8 cellular contexts compared by ENCODE assay signal in the genomic region with DNA sequence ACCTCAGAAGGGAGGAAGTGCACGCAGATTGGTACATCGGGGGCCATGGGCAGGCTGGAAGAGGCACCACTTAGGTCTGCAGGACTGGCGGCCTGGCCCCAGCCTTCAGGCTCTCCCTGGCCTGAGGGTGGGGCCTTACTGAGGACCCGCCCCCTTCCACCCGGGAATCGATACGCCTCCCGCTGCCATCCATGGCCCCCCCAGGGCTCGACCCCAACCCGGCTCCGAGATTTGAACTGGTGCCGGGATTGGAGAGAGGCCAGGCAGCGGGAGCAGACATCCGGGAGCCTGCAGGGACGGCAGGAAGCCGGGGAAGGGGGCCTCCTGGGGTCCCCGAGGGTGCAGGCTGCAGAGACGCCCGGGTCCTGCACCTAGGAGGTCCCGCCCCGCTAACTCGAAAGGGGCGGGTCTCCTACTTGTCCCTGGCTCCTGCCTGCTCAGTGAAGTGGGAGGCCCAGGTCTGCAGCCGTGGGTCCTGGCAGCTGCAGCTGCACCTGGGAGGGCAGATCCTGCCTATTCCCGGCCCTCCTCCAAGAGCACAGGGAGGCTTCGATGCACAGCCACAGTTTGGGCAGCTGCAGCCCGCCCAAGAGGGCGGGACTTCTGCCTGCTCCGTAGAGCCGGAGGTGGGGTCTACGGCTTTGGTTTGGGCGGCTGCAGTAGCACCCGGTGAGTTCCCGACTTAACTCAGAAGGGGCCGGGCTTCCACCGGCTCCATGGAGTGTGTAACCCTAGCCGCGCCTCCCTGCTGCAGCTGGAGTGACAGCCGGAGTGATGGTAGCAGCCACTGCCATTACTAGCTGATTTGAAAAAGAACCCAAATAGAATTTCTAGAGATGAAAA. TPM values are rescaled to one million over a fixed set of nuclear protein-coding genes. Genes with fewer than 3 reads are reported as not detected.
DNase-seq lines count a peak whose midpoint lies in the region; ATAC-seq, FAIRE-seq and TF ChIP-seq lines count a peak whose summit lies in the region.

No MANE protein-coding gene starts in this region.

- peak; percentile 87 for ATAC-seq in GM21515 (IDR thresholded peaks at IDR 0.05; ENCODE audit: unreplicated experiment)

- no peaks in the 10 kb centered on the region for H3K79me2 ChIP-seq in OCI-LY3 (ENCODE audit: low read length)

- no peak for FAIRE-seq in D721Med (lab: Jason Lieb, UNC)

- no peaks in the 10 kb centered on the region for H4K20me1 ChIP-seq in OCI-LY3 (ENCODE audit: insufficient read depth, low read length)

- WGBS in esophagus squamous epithelium, 2 donors = 0% methylated on average over 5 to 11 of the region's 39 CpGs

- TF ChIP-seq CTCF in D721Med (IDR thresholded peaks at IDR 0.05; ENCODE audit: insufficient read depth, missing control alignments) (no peak), OCI-LY3 (IDR thresholded peaks at IDR 0.05; ENCODE audit: low read depth, low read length) (no peak), esophagus squamous epithelium (IDR thresholded peaks at IDR 0.05) (no peak)

- H3K4me3 ChIP-seq in HUES48 (ENCODE audit: low read depth, low read length) = peak overlapping the region; percentile 71
- H3K4me3 ChIP-seq in OCI-LY3 (ENCODE audit: low read length) = peak overlapping the region; percentile 83
- peak overlapping the region; percentile 41 to 77 (median 66) for H3K4me3 ChIP-seq in esophagus squamous epithelium
- H3K4me3 ChIP-seq in muscle layer of duodenum (ENCODE audit: low read depth in 1 of 2, low read length in 2 of 2) = peak overlapping the region; percentile 62 to 94

- intact Hi-C loops in esophagus squamous epithelium (cut with DNase I) = no loop called here

- peak in 1 of 4 donors; percentile 21 for TF ChIP-seq POLR2A in esophagus squamous epithelium (IDR thresholded peaks at IDR 0.05)

- H2AFZ ChIP-seq in OCI-LY3 (ENCODE audit: low read depth, low read length) = peak overlapping the region; percentile 98

- H3K4me2 ChIP-seq in OCI-LY3 (ENCODE audit: low read length) = peak overlapping the region; percentile 75

- DNase-seq in D721Med (ENCODE audit: insufficient read length, low spot score) (peak; percentile 58), activated T-cell treated with anti-CD3 and anti-CD28 coated beads for 48 hours (ENCODE audit: low read depth) (peak; percentile 72), esophagus squamous epithelium (lab: John Stamatoyannopoulos, UW) (no peak)
- DNase-seq in stimulated activated naive CD4-positive, alpha-beta T cell (lab: John Stamatoyannopoulos, UW) = peak; percentile 35 to 77 (median 66)

- H3K36me3 ChIP-seq in HUES48 (ENCODE audit: control insufficient read depth, insufficient read depth, low read length) (no peaks in the 10 kb centered on the region), OCI-LY3 (replicated peaks; ENCODE audit: low read depth, low read length) (no peaks in the 10 kb centered on the region), esophagus squamous epithelium (no peaks in the 10 kb centered on the region), muscle layer of duodenum (ENCODE audit: control insufficient read depth in 1 of 2, insufficient read depth in 2 of 2, low read length in 2 of 2) (no peaks in the 10 kb centered on the region)

- H3K27me3 ChIP-seq in HUES48 (ENCODE audit: control insufficient read depth, insufficient read depth, low read length) (no peaks in the 10 kb centered on the region), OCI-LY3 (ENCODE audit: low read depth, low read length) (no peaks in the 10 kb centered on the region), esophagus squamous epithelium (no peaks in the 10 kb centered on the region), muscle layer of duodenum (ENCODE audit: low read depth, low read length) (no peaks in the 10 kb centered on the region)

- peak overlapping the region; percentile 40 for H3K9ac ChIP-seq in HUES48 (ENCODE audit: low read depth, low read length)
- peak overlapping the region; percentile 40 for H3K9ac ChIP-seq in OCI-LY3 (ENCODE audit: low read length)

- no peaks in the 10 kb centered on the region for H3K9me3 ChIP-seq in HUES48 (ENCODE audit: control insufficient read depth, insufficient read depth, low read length)
- H3K9me3 ChIP-seq in OCI-LY3 (ENCODE audit: insufficient read depth, low read length) = no peaks in the 10 kb centered on the region
- no peaks in the 10 kb centered on the region for H3K9me3 ChIP-seq in esophagus squamous epithelium
- H3K9me3 ChIP-seq in muscle layer of duodenum (ENCODE audit: control insufficient read depth in 1 of 2, low read length in 2 of 2) = no peaks in the 10 kb centered on the region

- H3K4me1 ChIP-seq in HUES48 (ENCODE audit: control insufficient read depth, insufficient read depth, low read length) = peaks cover 10% of the 10 kb centered on the region
- H3K4me1 ChIP-seq in OCI-LY3 (ENCODE audit: low read length) = peaks cover 14% of the 10 kb centered on the region
- H3K4me1 ChIP-seq in esophagus squamous epithelium = peaks cover 6 to 17% (median 13%) of the 10 kb centered on the region in 3 donors
- H3K4me1 ChIP-seq in muscle layer of duodenum (ENCODE audit: control insufficient read depth in 1 of 2, insufficient read depth in 2 of 2, low read length in 2 of 2) = peaks cover 0 to 7% of the 10 kb centered on the region in 2 donors

- H3K27ac ChIP-seq in HUES48 (ENCODE audit: low read depth, low read length) (peak overlapping the region; percentile 68), OCI-LY3 (ENCODE audit: low read length) (no peak overlapping the region), esophagus squamous epithelium (peak overlapping the region in 3 of 4 donors; percentile 38 to 62 (median 49)), muscle layer of duodenum (ENCODE audit: low read length) (no peak overlapping the region)

RNA-seq across cellular contexts. Expression of gene TBC1D22B, which starts 35.2 kb away (rescaled TPM):
- total RNA-seq in esophagus squamous epithelium = 10 to 100 TPM in 3 of 4 donors, 1 to 10 TPM in 1; 8.7 to 13.2 (median 10.4) TPM

RNA-seq across cellular contexts. Expression of gene TMEM217, which starts 35.6 kb away (rescaled TPM):
- total RNA-seq in esophagus squamous epithelium = 1 to 10 TPM; 1.4 to 4.7 (median 2.0) TPM

RNA-seq across cellular contexts. Expression of gene PIM1, which starts 52.4 kb away (rescaled TPM):
- 100 to 1,000 TPM in 2 of 4 donors, 10 to 100 TPM in 2; 57.3 to 206 (median 96.6) TPM for total RNA-seq in esophagus squamous epithelium

Comparison
In these comparisons a context has a peak if more than half of its experiments do, and no peak if none do; other contexts are left out.
1. H3K27ac ChIP-seq: peak in HUES48 (single experiment) and esophagus squamous epithelium (3 of 4); none in OCI-LY3 (single experiment) and muscle layer of duodenum (single experiment).
2. Peak in every context shown above with its lines, with median percentiles within 50 percentile points of each other: H3K4me3 ChIP-seq.